30 cellular contexts compared by ENCODE assay signal in the genomic region with DNA sequence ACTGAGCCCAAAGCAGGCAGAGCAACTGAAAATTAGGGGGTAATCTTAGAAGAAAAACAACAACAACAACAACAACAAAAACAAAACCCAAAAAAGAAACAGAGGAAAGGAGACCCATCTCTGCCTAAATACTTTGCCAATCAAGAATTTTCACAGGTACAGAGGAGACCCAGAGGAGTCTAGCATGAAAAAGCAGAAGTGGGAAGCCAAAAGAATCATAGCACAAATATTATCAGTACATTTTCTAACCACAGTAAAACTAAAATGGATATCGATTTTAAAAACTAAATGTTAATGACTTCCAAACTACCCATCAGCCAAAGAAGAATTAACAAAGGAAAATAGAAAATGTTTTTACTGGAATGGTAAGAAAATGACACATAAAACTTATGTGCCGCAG.
DNase-seq lines count a peak whose midpoint lies in the region; ATAC-seq, FAIRE-seq and TF ChIP-seq lines count a peak whose summit lies in the region.
"Had no signal": no experiment of that assay in that cellular context is flagged by ENCODE, and none has a peak within 500 bp of the region (broad histone marks: within the 10 kb centered on the region; RNA-seq: fewer than 3 reads in every experiment).

No MANE protein-coding gene starts in this region.

- SMC1A ChIA-PET in GM12878 (lab: Charles Lee; ENCODE audit: uncharacterized antibody, unreplicated experiment) = interaction anchor here (1.8 kb wide), 1 partner anchor 50 kb away, joined by 4 read pairs; no protein-coding TSS in a partner anchor

- TF ChIP-seq EP300 in GM12878 (IDR thresholded peaks at IDR 0.05; ENCODE audit: borderline replicate concordance in 1 of 2, control insufficient read depth in 1 of 2, low read depth in 2 of 2, low read length in 2 of 2) (no peak), HepG2 (IDR thresholded peaks at IDR 0.05; ENCODE audit: low read depth in 2 of 2, low read length in 2 of 2) (no peak), HepG2 (CRISPR knock-in tag; IDR thresholded peaks at IDR 0.05; ENCODE audit: borderline replicate concordance) (no peak)

- peak; percentile 79 for FAIRE-seq in GM12878 (lab: Jason Lieb, UNC)
- FAIRE-seq in HepG2 (lab: Jason Lieb, UNC) = no peak
- FAIRE-seq: GM12892, GM18507, H54 had no signal

- POLR2A ChIA-PET in GM12878 (lab: Charles Lee) = no interaction called here
- POLR2A ChIA-PET in HepG2 (lab: Yijun Ruan, JAX) = no interaction called here

- H3K27ac Mint-ChIP-seq in nephron progenitor cell = peak overlapping the region; percentile 48
- H3K27ac Mint-ChIP-seq: CD8-positive, alpha-beta T cell had no signal

- ATAC-seq in GM18867 (IDR thresholded peaks at IDR 0.05; ENCODE audit: unreplicated experiment) = peak; percentile 62
- ATAC-seq in HG03159 (IDR thresholded peaks at IDR 0.05; ENCODE audit: unreplicated experiment) = peak; percentile 64
- ATAC-seq in GM12878 = peak; percentile 79
- ATAC-seq in HepG2 = no peak
- no peak for ATAC-seq in GM21447 (IDR thresholded peaks at IDR 0.05; ENCODE audit: unreplicated experiment)
- ATAC-seq: CD8-positive, alpha-beta T cell; Panc1 had no signal

- H3K27ac ChIP-seq in GM12878 (ENCODE audit: control insufficient read depth, insufficient read depth) (no peak overlapping the region), HepG2 (ENCODE audit: extremely low read length, insufficient read depth, low read length) (no peak overlapping the region)

- TF ChIP-seq CTCF in GM12878 (IDR thresholded peaks at IDR 0.05 in 2 of 3, conservative IDR thresholded peaks at IDR 0.05 in 1 of 3; ENCODE audit: control insufficient read depth in 2 of 3, extremely low read depth in 1 of 3, insufficient read depth in 1 of 3, low read depth in 3 of 3, low read length in 3 of 3) = no peak
- no peak for TF ChIP-seq CTCF in nephron progenitor cell (IDR thresholded peaks at IDR 0.05)
- TF ChIP-seq CTCF in HepG2 (CRISPR knock-in tag; IDR thresholded peaks at IDR 0.05) = no peak

- in situ Hi-C loops in GM12878 (cut with MboI) = no loop called here
- in situ Hi-C loops in HepG2 (cut with HindIII; ENCODE audit: extremely low pct_ligation_motif_present, low pct_unique_long_range_greater_than_20kb) = no loop called here

- no peaks in the 10 kb centered on the region; the same call in 1 of the 2 replicates for H3K79me2 ChIP-seq in GM12878 (ENCODE audit: control insufficient read depth, insufficient read depth, low read length)
- no peaks in the 10 kb centered on the region for H3K79me2 ChIP-seq in HepG2 (ENCODE audit: insufficient read depth, low read length)

- H4K20me1 ChIP-seq in GM12878 (ENCODE audit: control insufficient read depth, insufficient read depth) = no peaks in the 10 kb centered on the region
- no peaks in the 10 kb centered on the region for H4K20me1 ChIP-seq in HepG2 (ENCODE audit: insufficient read depth, low read length)

- H3K36me3 Mint-ChIP-seq in nephron progenitor cell (ENCODE audit: low read depth) = peaks cover 79% of the 10 kb centered on the region

- CTCF ChIA-PET in GM12878 (lab: Yijun Ruan, JAX) (interaction anchor here (1.0 kb wide), 1 partner anchor 29 kb away, joined by 3 read pairs; no protein-coding TSS in a partner anchor), HepG2 (lab: Yijun Ruan, JAX; ENCODE audit: low intra/inter-chr PET ratio, low total read pairs) (no interaction called here)

- H3K9me3 ChIP-seq in GM12878 (replicated peaks; ENCODE audit: control insufficient read depth, insufficient read depth, low read length) = no peaks in the 10 kb centered on the region
- H3K9me3 ChIP-seq in HepG2 (ENCODE audit: low read length) = no peaks in the 10 kb centered on the region
- H3K9me3 ChIP-seq: Caco-2, SK-N-SH had no signal

- TF ChIP-seq RAD21 in GM12878 (IDR thresholded peaks at IDR 0.05; ENCODE audit: insufficient read depth, low read depth, low read length) (no peak), HepG2 (CRISPR knock-in tag; IDR thresholded peaks at IDR 0.05) (no peak)

- DNase-seq in GM12878 (ENCODE audit: low read depth, low spot score) (no peak), nephron progenitor cell (no peak), NAMALWA (ENCODE audit: low spot score) (no peak), HepG2 (ENCODE audit: low spot score) (no peak), NCI-H187 treated with DMSO at 0.1 percent for 48 hours (lab: John Stamatoyannopoulos, UW) (no peak)
- DNase-seq: C1 segment of cervical spinal cord; Caco-2; CD8-positive, alpha-beta T cell; DMS79; EL; GDM1; KG1; MM.1S; NCI-H1092; NCI-H1417 treated with DMSO at 0.1 percent for 48 hours; NCI-H1694 treated with DMSO at 0.1 percent for 48 hours; NCI-H2081 treated with DMSO at 0.1 percent for 48 hours; NCI-H2171; NCI-H226; NCI-H510A; NCI-H69; SHP77 treated with DMSO at 0.1 percent for 48 hours; SK-N-SH had no signal

- H3K4me1 ChIP-seq in GM12878 (ENCODE audit: control insufficient read depth, insufficient read depth, low read length) (no peaks in the 10 kb centered on the region), HepG2 (ENCODE audit: insufficient read depth, low read length) (no peaks in the 10 kb centered on the region)
- H3K4me1 ChIP-seq: Caco-2 had no signal

- RAD21 ChIA-PET in GM12878 (lab: Charles Lee; ENCODE audit: unreplicated experiment) = interaction anchor here (1.1 kb wide), 1 partner anchor 9 kb away, joined by 4 read pairs; no protein-coding TSS in a partner anchor

- no peak overlapping the region for H3K4me3 Mint-ChIP-seq in nephron progenitor cell
- H3K4me3 Mint-ChIP-seq: CD8-positive, alpha-beta T cell had no signal

- H3K36me3 ChIP-seq in GM12878 (ENCODE audit: control insufficient read depth in 2 of 2, insufficient read depth in 2 of 2, low read length in 1 of 2) = no peaks in the 10 kb centered on the region; a peak in 1 of 4 replicates
- H3K36me3 ChIP-seq in HepG2 (replicated peaks in 1 of 2; ENCODE audit: control insufficient read depth in 1 of 2, insufficient read depth in 2 of 2, low read length in 2 of 2) = no peaks in the 10 kb centered on the region

- BruUV-seq in GM12878 (replicated peaks; lab: Mats Ljungman, UMichigan) (no TSS peak), HepG2 (replicated peaks; lab: Mats Ljungman, UMichigan) (no TSS peak)

- peaks cover 27% of the 10 kb centered on the region for H3K9me3 Mint-ChIP-seq in nephron progenitor cell

- H2AFZ ChIP-seq in GM12878 (ENCODE audit: control insufficient read depth, low read depth, low read length) (no peak overlapping the region), HepG2 (ENCODE audit: low read length) (no peak overlapping the region)

- H3K27me3 Mint-ChIP-seq in nephron progenitor cell (ENCODE audit: low read depth, poor library complexity) = no peaks in the 10 kb centered on the region

- TF ChIP-seq POLR2A in GM12878 (IDR thresholded peaks at IDR 0.05; ENCODE audit: low read depth, low read length) = no peak
- no peak for TF ChIP-seq POLR2A in HepG2 (IDR thresholded peaks at IDR 0.05; ENCODE audit: insufficient read depth in 1 of 2, low read depth in 2 of 2, low read length in 2 of 2)

- intact Hi-C loops in GM12878 (cut with micrococcal nuclease; ENCODE audit: unreplicated experiment) (no loop called here), HepG2 (cut with micrococcal nuclease; ENCODE audit: unreplicated experiment) (no loop called here)

- H3K27me3 ChIP-seq in GM12878 (replicated peaks in 1 of 2; ENCODE audit: control insufficient read depth in 2 of 2, insufficient read depth in 2 of 2, low read length in 1 of 2) (no peaks in the 10 kb centered on the region), HepG2 (ENCODE audit: control insufficient read depth in 1 of 2, insufficient read depth in 2 of 2, low read length in 2 of 2) (no peaks in the 10 kb centered on the region)

- H3K9ac ChIP-seq in GM12878 (ENCODE audit: control insufficient read depth, insufficient read depth, low read length) (no peak overlapping the region), HepG2 (ENCODE audit: insufficient read depth, low read depth, low read length) (no peak overlapping the region)
- H3K9ac ChIP-seq: SK-N-SH had no signal

- H3K4me3 ChIP-seq in GM12878 (no peak overlapping the region), HepG2 (replicated peaks in 1 of 3; ENCODE audit: insufficient read depth in 1 of 3, low read depth in 2 of 3, low read length in 3 of 3) (no peak overlapping the region)

- H3K4me2 ChIP-seq in GM12878 (ENCODE audit: control insufficient read depth, insufficient read depth) (no peak overlapping the region), HepG2 (ENCODE audit: low read depth, low read length) (no peak overlapping the region)
- H3K4me2 ChIP-seq: SK-N-SH had no signal

- 56% methylated on average over 2 of the region's 2 CpGs for WGBS in GM12878 (ENCODE audit: insufficient coverage, insufficient replicate concordance, low lambda C conversion rate, missing lambda C conversion rate)
- 97% methylated on average over 2 of the region's 2 CpGs for WGBS in HepG2 (ENCODE audit: low lambda C conversion rate)

- H3K4me1 Mint-ChIP-seq in nephron progenitor cell = peaks cover 17% of the 10 kb centered on the region

TF ChIP-seq in GM12878, 131 proteins besides CTCF, POLR2A, EP300 and RAD21 (continues in another document):
- peak; percentile 39; the same call in 1 of the 2 replicates for TF ChIP-seq RUNX3 (IDR thresholded peaks at IDR 0.05; ENCODE audit: low read length)

TF ChIP-seq in HepG2, 621 proteins besides CTCF, POLR2A, EP300 and RAD21:
- TF ChIP-seq ETV6 (CRISPR knock-in tag; conservative IDR thresholded peaks at IDR 0.05) (no peak), KDM4B (CRISPR knock-in tag; IDR thresholded peaks at IDR 0.05) (no peak), SP1 (IDR thresholded peaks at IDR 0.05) (no peak), SP1 (CRISPR knock-in tag; IDR thresholded peaks at IDR 0.05) (no peak), ZNF3 (CRISPR knock-in tag; IDR thresholded peaks at IDR 0.05) (no peak), ZNF773 (CRISPR knock-in tag; IDR thresholded peaks at IDR 0.05; ENCODE audit: borderline replicate concordance) (no peak), ZNF12 (CRISPR knock-in tag; IDR thresholded peaks at IDR 0.05) (no peak)

Comparison
In these comparisons a context has a peak if more than half of its experiments do, and no peak if none do; other contexts are left out.
1. ATAC-seq: peak in GM18867 (single experiment), HG03159 (single experiment) and GM12878 (single experiment); none in HepG2 (single experiment) and GM21447 (single experiment).